Comparison of ENCODE assay signal across 1 cellular context in the genomic region with DNA sequence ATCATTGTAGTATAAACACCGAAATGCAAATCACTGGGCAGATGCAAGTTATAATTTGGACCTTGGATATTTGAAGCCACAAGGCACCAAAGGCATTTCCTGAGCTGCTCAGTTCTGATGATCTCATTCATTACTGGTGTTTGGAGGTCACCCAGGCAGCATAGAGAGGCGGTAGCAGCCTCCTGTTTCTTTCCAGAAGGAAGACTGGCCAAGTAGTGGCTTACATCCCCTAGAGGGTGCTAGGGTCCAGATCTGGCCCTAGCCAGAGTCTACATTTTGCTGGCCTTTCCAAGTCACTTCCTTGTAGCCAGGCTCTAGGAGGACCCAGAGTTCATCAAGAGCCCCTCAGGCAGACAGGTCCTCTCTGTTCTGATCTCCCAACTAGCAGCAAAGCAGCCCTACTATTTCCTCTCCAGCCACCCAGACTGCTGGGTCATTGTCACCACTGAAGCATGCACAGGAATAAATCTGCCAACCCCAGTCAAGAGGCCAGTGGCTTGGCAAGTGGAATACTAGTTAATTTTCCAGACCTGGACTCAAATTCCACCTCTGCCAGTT.
TF ChIP-seq lines count a peak whose summit lies in the region.

No MANE protein-coding gene starts in this region.

TF ChIP-seq in HCT116, 20 proteins besides CTCF, POLR2A, EP300 and RAD21:
- no peak for TF ChIP-seq CEBPB (IDR thresholded peaks at IDR 0.05; ENCODE audit: low read depth)
- no peak for TF ChIP-seq SRF (IDR thresholded peaks at IDR 0.05; ENCODE audit: low read depth)
- TF ChIP-seq, protein P1, sequence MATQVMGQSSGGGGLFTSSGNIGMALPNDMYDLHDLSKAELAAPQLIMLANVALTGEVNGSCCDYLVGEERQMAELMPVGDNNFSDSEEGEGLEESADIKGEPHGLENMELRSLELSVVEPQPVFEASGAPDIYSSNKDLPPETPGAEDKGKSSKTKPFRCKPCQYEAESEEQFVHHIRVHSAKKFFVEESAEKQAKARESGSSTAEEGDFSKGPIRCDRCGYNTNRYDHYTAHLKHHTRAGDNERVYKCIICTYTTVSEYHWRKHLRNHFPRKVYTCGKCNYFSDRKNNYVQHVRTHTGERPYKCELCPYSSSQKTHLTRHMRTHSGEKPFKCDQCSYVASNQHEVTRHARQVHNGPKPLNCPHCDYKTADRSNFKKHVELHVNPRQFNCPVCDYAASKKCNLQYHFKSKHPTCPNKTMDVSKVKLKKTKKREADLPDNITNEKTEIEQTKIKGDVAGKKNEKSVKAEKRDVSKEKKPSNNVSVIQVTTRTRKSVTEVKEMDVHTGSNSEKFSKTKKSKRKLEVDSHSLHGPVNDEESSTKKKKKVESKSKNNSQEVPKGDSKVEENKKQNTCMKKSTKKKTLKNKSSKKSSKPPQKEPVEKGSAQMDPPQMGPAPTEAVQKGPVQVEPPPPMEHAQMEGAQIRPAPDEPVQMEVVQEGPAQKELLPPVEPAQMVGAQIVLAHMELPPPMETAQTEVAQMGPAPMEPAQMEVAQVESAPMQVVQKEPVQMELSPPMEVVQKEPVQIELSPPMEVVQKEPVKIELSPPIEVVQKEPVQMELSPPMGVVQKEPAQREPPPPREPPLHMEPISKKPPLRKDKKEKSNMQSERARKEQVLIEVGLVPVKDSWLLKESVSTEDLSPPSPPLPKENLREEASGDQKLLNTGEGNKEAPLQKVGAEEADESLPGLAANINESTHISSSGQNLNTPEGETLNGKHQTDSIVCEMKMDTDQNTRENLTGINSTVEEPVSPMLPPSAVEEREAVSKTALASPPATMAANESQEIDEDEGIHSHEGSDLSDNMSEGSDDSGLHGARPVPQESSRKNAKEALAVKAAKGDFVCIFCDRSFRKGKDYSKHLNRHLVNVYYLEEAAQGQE (IDR thresholded peaks at IDR 0.05; ENCODE audit: low read depth) = no peak
- no peak for TF ChIP-seq EZH2phosphoT487 (IDR thresholded peaks at IDR 0.05; ENCODE audit: borderline replicate concordance)
- TF ChIP-seq YY1 (IDR thresholded peaks at IDR 0.05; ENCODE audit: extremely low read depth, insufficient replicate concordance, low read depth, low read length) = no peak
- no peak for TF ChIP-seq JUND (IDR thresholded peaks at IDR 0.05)
- TF ChIP-seq EZH2 (IDR thresholded peaks at IDR 0.05) = no peak
- no peak for TF ChIP-seq ZNF274 (IDR thresholded peaks at IDR 0.05; ENCODE audit: low read depth, low read length)
- TF ChIP-seq SP1 (IDR thresholded peaks at IDR 0.05; ENCODE audit: low read depth) = no peak
- TF ChIP-seq FOSL1 (IDR thresholded peaks at IDR 0.05; ENCODE audit: low read depth) = no peak
- no peak for TF ChIP-seq TCF7L2 (IDR thresholded peaks at IDR 0.05; ENCODE audit: borderline replicate concordance, extremely low read depth, insufficient read depth, insufficient read length)
- TF ChIP-seq SIN3A (IDR thresholded peaks at IDR 0.05; ENCODE audit: low read depth) = no peak
- no peak for TF ChIP-seq CBX3 (IDR thresholded peaks at IDR 0.05; ENCODE audit: low read depth)
- no peak for TF ChIP-seq EGR1 (IDR thresholded peaks at IDR 0.05; ENCODE audit: low read depth)
- TF ChIP-seq, protein P2, sequence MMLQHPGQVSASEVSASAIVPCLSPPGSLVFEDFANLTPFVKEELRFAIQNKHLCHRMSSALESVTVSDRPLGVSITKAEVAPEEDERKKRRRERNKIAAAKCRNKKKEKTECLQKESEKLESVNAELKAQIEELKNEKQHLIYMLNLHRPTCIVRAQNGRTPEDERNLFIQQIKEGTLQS (IDR thresholded peaks at IDR 0.05) = no peak
